ENCODE assay signal across 3 cellular contexts in genomic region chr11:110289472-110289871, GRCh38.
TF ChIP-seq lines count a peak whose summit lies in the region.

No MANE protein-coding gene starts in this region.

TF ChIP-seq in A549, 52 proteins besides CTCF, POLR2A, EP300 and RAD21:
- TF ChIP-seq NR3C1 (IDR thresholded peaks at IDR 0.05) (no peak), ZSCAN20 (CRISPR knock-in tag; IDR thresholded peaks at IDR 0.05) (no peak), FOXS1 (CRISPR knock-in tag; IDR thresholded peaks at IDR 0.05) (no peak), GATA3 (IDR thresholded peaks at IDR 0.05; ENCODE audit: borderline replicate concordance) (no peak), REST (IDR thresholded peaks at IDR 0.05) (no peak), FOSL2 (IDR thresholded peaks at IDR 0.05) (no peak), FOSL2 (CRISPR knock-in tag; IDR thresholded peaks at IDR 0.05) (no peak), RNF2 (IDR thresholded peaks at IDR 0.05; ENCODE audit: borderline replicate concordance, low read depth) (no peak), BHLHE40 (IDR thresholded peaks at IDR 0.05; ENCODE audit: low read depth, low read length) (no peak), CEBPB (IDR thresholded peaks at IDR 0.05) (no peak), CBX2 (IDR thresholded peaks at IDR 0.05; ENCODE audit: borderline replicate concordance, low read depth) (no peak), SMC3 (IDR thresholded peaks at IDR 0.05) (no peak), HES2 (IDR thresholded peaks at IDR 0.05) (no peak), MYC (IDR thresholded peaks at IDR 0.05; ENCODE audit: borderline replicate concordance, low read length) (no peak), RFX5 (IDR thresholded peaks at IDR 0.05) (no peak), MAX (IDR thresholded peaks at IDR 0.05) (no peak), SREBF2 (IDR thresholded peaks at IDR 0.05) (no peak), TP53 (CRISPR knock-in tag; IDR thresholded peaks at IDR 0.05) (no peak)

TF ChIP-seq in HEK293, 187 proteins besides CTCF, POLR2A, EP300 and RAD21:
- TF ChIP-seq PRDM6 (tag by site-specific recombination; IDR thresholded peaks at IDR 0.05), result 0 out of 2 replicates have a peak, but pooled peaks have one; percentile 12
- TF ChIP-seq ZNF585B (tag by site-specific recombination; IDR thresholded peaks at IDR 0.05), result no peak

TF ChIP-seq in K562, 482 proteins besides CTCF, POLR2A, EP300 and RAD21:
- no peak for TF ChIP-seq NKRF (IDR thresholded peaks at IDR 0.05; ENCODE audit: borderline replicate concordance)
- TF ChIP-seq ILF3 (IDR thresholded peaks at IDR 0.05; ENCODE audit: borderline replicate concordance), result no peak
- no peak for TF ChIP-seq ZNF655 (CRISPR knock-in tag; IDR thresholded peaks at IDR 0.05)
- peak; percentile 20 to 42; a peak in 1 of 4 replicates for TF ChIP-seq KDM1A (IDR thresholded peaks at IDR 0.05)
TF ChIP-seq in K562: peak in this region for 1.
